In genomic region chr1:192626366-192627179, GRCh38 we compare ENCODE assay signal across 12 cellular contexts. TPM values are rescaled to one million over a fixed set of nuclear protein-coding genes. Genes with fewer than 3 reads are reported as not detected.
DNase-seq lines count a peak whose midpoint lies in the region; ATAC-seq and TF ChIP-seq lines count a peak whose summit lies in the region.
"Had no signal": no experiment of that assay in that cellular context is flagged by ENCODE, and none has a peak within 500 bp of the region (broad histone marks: within the 10 kb centered on the region; RNA-seq: fewer than 3 reads in every experiment).

No MANE protein-coding gene starts in this region.

- ATAC-seq in GM19035 (IDR thresholded peaks at IDR 0.05; ENCODE audit: unreplicated experiment) (peak; percentile 85), HG02623 (IDR thresholded peaks at IDR 0.05; ENCODE audit: unreplicated experiment) (peak; percentile 81), HG03521 (IDR thresholded peaks at IDR 0.05; ENCODE audit: unreplicated experiment) (peak; percentile 71), heart left ventricle (peak in 3 of 4 donors; percentile 45 to 75 (median 74)), left lobe of liver (no peak)
- ATAC-seq: K562 had no signal

- intact Hi-C loops in heart left ventricle (cut with DNase I) = loop anchor here in 2 of 10 donors (5.0 to 10.0 kb wide), 2 partner anchors 178 to 181 kb away; partner anchors contain the start of gene RGS2 (in 2 of the 2)

- no peak for TF ChIP-seq POLR2A in heart left ventricle (IDR thresholded peaks at IDR 0.05)

- no peak overlapping the region for H3K27ac ChIP-seq in heart left ventricle
- H3K27ac ChIP-seq: heart right ventricle had no signal

- H3K9me3 ChIP-seq in heart left ventricle = peaks cover 0 to 5% (median 0%) of the 10 kb centered on the region in 12 donors

- TF ChIP-seq CTCF in heart left ventricle (IDR thresholded peaks at IDR 0.05) = no peak

- H3K36me3 ChIP-seq in heart left ventricle = no peaks in the 10 kb centered on the region
- H3K36me3 ChIP-seq: heart right ventricle had no signal

- 21 to 31% (median 28%) methylated on average over 3 of the region's 3 CpGs for WGBS in heart left ventricle, 4 donors

- DNase-seq in heart left ventricle (no peak), MV-4-11 (lab: John Stamatoyannopoulos, UW) (no peak), left lobe of liver (ENCODE audit: low spot score) (no peak), NCI-H82 treated with DMSO at 0.1 percent for 48 hours (lab: John Stamatoyannopoulos, UW; ENCODE audit: unreplicated experiment) (no peak), amniotic stem cell (lab: John Stamatoyannopoulos, UW) (no peak)
- DNase-seq: central memory CD4-positive, alpha-beta T cell; heart right ventricle had no signal

- no peak overlapping the region for H3K4me3 ChIP-seq in heart left ventricle
- H3K4me3 ChIP-seq: heart right ventricle, K562 had no signal

- peaks cover 0 to 35% (median 12%) of the 10 kb centered on the region in 12 donors for H3K4me1 ChIP-seq in heart left ventricle

- no peaks in the 10 kb centered on the region for H3K27me3 ChIP-seq in heart left ventricle
- H3K27me3 ChIP-seq: heart right ventricle had no signal

RNA-seq across cellular contexts. Expression of gene RGS13, which starts 9.4 kb away (rescaled TPM):
- total RNA-seq in heart left ventricle (under 1 TPM in 3 of 9 donors, not detected in 6; 0.17 to 0.45 (median 0.19) TPM), left lobe of liver (not detected)
- polyA plus RNA-seq in heart left ventricle = not detected
- total RNA-seq: K562 had no signal
- polyA plus RNA-seq: K562, neural cell had no signal

RNA-seq across cellular contexts. Expression of gene RGS1, which starts 51.0 kb away (rescaled TPM):
- 10 to 100 TPM in 1 of 9 donors, 1 to 10 TPM in 3, under 1 TPM in 4, not detected in 1; 0.28 to 20.4 (median 0.98) TPM for total RNA-seq in heart left ventricle
- 1 to 10 TPM in 1 of 2 donors, under 1 TPM in 1; 0.91 to 6.3 TPM for polyA plus RNA-seq in heart left ventricle
- 3.1 TPM for total RNA-seq in left lobe of liver
- total RNA-seq: K562 had no signal
- polyA plus RNA-seq: K562, neural cell had no signal
